Comparison of ENCODE assay signal across 8 cellular contexts in the genomic region with DNA sequence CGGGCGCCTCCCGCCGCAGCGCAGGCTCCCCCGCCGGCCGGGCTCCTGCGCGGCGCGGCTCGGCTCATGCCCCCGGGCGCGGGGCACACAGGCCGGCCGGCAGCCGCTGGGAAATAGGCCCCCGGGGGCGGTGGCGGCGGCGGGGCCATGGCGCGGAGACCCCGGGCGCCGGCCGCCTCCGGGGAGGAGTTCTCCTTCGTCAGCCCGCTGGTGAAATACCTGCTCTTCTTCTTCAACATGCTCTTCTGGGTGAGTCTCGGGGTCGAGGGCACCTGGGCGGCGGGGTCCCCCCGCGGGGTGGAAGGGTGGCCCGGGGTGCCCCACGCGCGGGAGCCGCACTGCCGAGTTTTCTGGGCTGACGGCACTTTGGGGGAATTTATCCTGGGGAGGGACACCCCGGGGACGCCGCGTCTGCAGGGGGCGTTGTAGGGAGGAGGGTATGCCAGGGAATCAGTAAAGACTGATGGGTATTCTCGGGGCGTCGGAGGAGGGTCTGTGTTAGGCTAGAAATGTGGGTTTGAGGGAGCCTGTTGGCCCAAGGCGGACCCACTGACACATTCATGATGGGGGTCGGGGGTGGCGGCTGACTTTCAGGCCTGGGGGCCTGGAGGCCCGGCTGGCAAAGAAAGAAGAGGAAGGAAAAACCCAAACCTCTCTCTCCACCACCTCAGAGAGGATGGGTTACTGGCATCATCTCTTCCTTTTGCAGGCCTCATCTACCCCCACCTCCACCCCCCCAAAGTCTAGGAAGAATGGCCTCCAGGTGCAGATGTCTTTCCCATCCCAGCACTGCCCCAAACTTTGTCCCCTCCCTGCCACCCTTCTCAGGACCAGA. TPM values are rescaled to one million over a fixed set of nuclear protein-coding genes. Genes with fewer than 3 reads are reported as not detected.
DNase-seq lines count a peak whose midpoint lies in the region; ATAC-seq and TF ChIP-seq lines count a peak whose summit lies in the region.

No MANE protein-coding gene starts in this region.

- H3K36me3 ChIP-seq in DOHH2 (ENCODE audit: control insufficient read depth, low read length): peaks cover 23% of the 10 kb centered on the region

- no peaks in the 10 kb centered on the region for H3K9me3 Mint-ChIP-seq in central memory CD8-positive, alpha-beta T cell
- no peaks in the 10 kb centered on the region for H3K9me3 Mint-ChIP-seq in natural killer cell

- no peak overlapping the region for H3K27ac Mint-ChIP-seq in central memory CD8-positive, alpha-beta T cell (ENCODE audit: low read depth)
- no peak overlapping the region for H3K27ac Mint-ChIP-seq in natural killer cell

- intact Hi-C loops in natural killer cell (cut with micrococcal nuclease): no loop called here

- H3K79me2 ChIP-seq in DOHH2 (ENCODE audit: control insufficient read depth, low read length): peaks cover 44% of the 10 kb centered on the region

- H3K4me1 ChIP-seq in DOHH2 (ENCODE audit: control insufficient read depth, low read length): peaks cover 56% of the 10 kb centered on the region

- peaks cover 2% of the 10 kb centered on the region for H3K36me3 Mint-ChIP-seq in central memory CD8-positive, alpha-beta T cell (ENCODE audit: insufficient read depth)
- no peaks in the 10 kb centered on the region for H3K36me3 Mint-ChIP-seq in natural killer cell

- H3K27ac ChIP-seq in DOHH2 (ENCODE audit: low read depth, low read length): peak overlapping the region; percentile 43

- no peak for TF ChIP-seq POLR2A in erythroblast (IDR thresholded peaks at IDR 0.05; ENCODE audit: low read length)

- no peaks in the 10 kb centered on the region for H3K9me3 ChIP-seq in DOHH2 (ENCODE audit: control insufficient read depth, insufficient read depth, low read length)

- peaks cover 24% of the 10 kb centered on the region for H3K27me3 Mint-ChIP-seq in central memory CD8-positive, alpha-beta T cell
- peaks cover 17 to 30% of the 10 kb centered on the region in 2 donors for H3K27me3 Mint-ChIP-seq in natural killer cell (ENCODE audit: low read depth in 2 of 2)

- TF ChIP-seq CTCF in DOHH2 (IDR thresholded peaks at IDR 0.05; ENCODE audit: low read depth, low read length, poor library complexity, severe bottlenecking) (peak; percentile 89), natural killer cell (IDR thresholded peaks at IDR 0.05) (no peak)

- peak overlapping the region; percentile 97 for H3K4me3 ChIP-seq in DOHH2 (ENCODE audit: low read length)

- no peaks in the 10 kb centered on the region for H4K20me1 ChIP-seq in DOHH2 (ENCODE audit: control insufficient read depth, insufficient read depth, low read depth, low read length)

- no peaks in the 10 kb centered on the region for H3K27me3 ChIP-seq in DOHH2 (ENCODE audit: control insufficient read depth, low read length)

- DNase-seq in OCI-M1 (lab: John Stamatoyannopoulos, UW) (peak; percentile 7), natural killer cell (no peak), RPMI8226 (no peak), erythroblast (lab: John Stamatoyannopoulos, UW) (no peak), EL (no peak)
- no peak for DNase-seq in central memory CD8-positive, alpha-beta T cell (ENCODE audit: low spot score in 2 of 2)

- ATAC-seq in GM21723 (IDR thresholded peaks at IDR 0.05; ENCODE audit: unreplicated experiment): peak; percentile 4
- ATAC-seq in central memory CD8-positive, alpha-beta T cell (replicated peaks; ENCODE audit: extremely low read depth, poor library complexity, severe bottlenecking): peak; percentile 24
- ATAC-seq in natural killer cell: peak; percentile 4 to 66 (median 9)

- peaks cover 6% of the 10 kb centered on the region for H3F3A ChIP-seq in DOHH2 (ENCODE audit: control insufficient read depth, insufficient read depth)

- peak overlapping the region; percentile 87 for H3K4me3 Mint-ChIP-seq in central memory CD8-positive, alpha-beta T cell
- H3K4me3 Mint-ChIP-seq in natural killer cell: peak overlapping the region; percentile 79

- peak overlapping the region; percentile 76 for H3K4me2 ChIP-seq in DOHH2 (ENCODE audit: low read length)

- no peaks in the 10 kb centered on the region for H3K9me2 ChIP-seq in DOHH2 (replicated peaks; ENCODE audit: control insufficient read depth, low read length)

- H3K4me1 Mint-ChIP-seq in central memory CD8-positive, alpha-beta T cell: peaks cover 22% of the 10 kb centered on the region
- peaks cover 9 to 10% of the 10 kb centered on the region in 2 donors for H3K4me1 Mint-ChIP-seq in natural killer cell

RNA-seq across cellular contexts. Expression of gene TSPAN33, which starts 0.5 kb away (rescaled TPM):
- 1 to 10 TPM; 4.0 to 7.2 (median 5.1) TPM for total RNA-seq in natural killer cell

RNA-seq across cellular contexts. Expression of gene SMO, which starts 43.4 kb away (rescaled TPM):
- under 1 TPM; 0.09 to 0.50 (median 0.50) TPM for total RNA-seq in natural killer cell
